In the genomic region with DNA sequence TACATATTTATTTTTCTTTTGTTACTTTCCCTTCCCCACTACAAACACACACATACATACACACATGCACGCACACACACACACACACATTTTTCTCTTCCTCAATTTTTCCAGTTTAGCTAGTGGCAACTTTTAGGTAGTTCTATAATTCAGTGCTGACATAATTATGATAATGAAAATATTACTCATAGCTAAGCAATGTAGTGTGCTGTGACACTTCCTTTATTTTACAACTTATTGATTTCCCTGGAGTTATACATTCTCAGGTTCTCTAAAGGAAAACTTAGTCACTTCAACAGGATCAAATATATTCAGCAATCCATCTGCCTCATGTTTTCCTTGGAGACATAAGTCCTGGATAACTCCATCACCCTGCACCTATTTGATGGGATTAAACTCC, we compare ENCODE assay signal across 27 cellular contexts.
DNase-seq lines count a peak whose midpoint lies in the region; ATAC-seq, FAIRE-seq and TF ChIP-seq lines count a peak whose summit lies in the region.
"Had no signal": no experiment of that assay in that cellular context is flagged by ENCODE, and none has a peak within 500 bp of the region (broad histone marks: within the 10 kb centered on the region; RNA-seq: fewer than 3 reads in every experiment).

No MANE protein-coding gene starts in this region.

- ATAC-seq in GM12878 (peak; percentile 67), GM19351 (IDR thresholded peaks at IDR 0.05; ENCODE audit: unreplicated experiment) (no peak), GM18873 (IDR thresholded peaks at IDR 0.05; ENCODE audit: low FRiP score, unreplicated experiment) (no peak)
- ATAC-seq: T-cell had no signal

- no peaks in the 10 kb centered on the region for H3K27me3 ChIP-seq in GM12878 (replicated peaks in 1 of 2; ENCODE audit: control insufficient read depth in 2 of 2, insufficient read depth in 2 of 2, low read length in 1 of 2)
- H3K27me3 ChIP-seq: ascending aorta, neutrophil, SJCRH30 had no signal

- H3K4me2 ChIP-seq in GM12878 (ENCODE audit: control insufficient read depth, insufficient read depth), result no peak overlapping the region

- TF ChIP-seq POLR2A in GM12878 (IDR thresholded peaks at IDR 0.05; ENCODE audit: low read depth, low read length), result no peak

- intact Hi-C loops in GM12878 (cut with micrococcal nuclease; ENCODE audit: unreplicated experiment), result loop anchor here (10.0 kb wide), 1 partner anchor 237 kb away; no protein-coding TSS in a partner anchor

- no peak overlapping the region for H3K4me3 ChIP-seq in GM12878
- H3K4me3 ChIP-seq: ascending aorta, left ventricle myocardium inferior, prostate gland, SJCRH30 had no signal

- SMC1A ChIA-PET in GM12878 (lab: Charles Lee; ENCODE audit: uncharacterized antibody, unreplicated experiment), result interaction anchor here (0.5 to 2.2 kb wide), 10 partner anchors 9 to 68 kb away, joined by 3 to 6 read pairs (median 3); no protein-coding TSS in a partner anchor

- CTCF ChIA-PET in GM12878 (lab: Yijun Ruan, JAX), result interaction anchor here (0.6 to 1.5 kb wide), 3 partner anchors 10 to 199 kb away, joined by 3 to 4 read pairs (median 3); no protein-coding TSS in a partner anchor

- no peaks in the 10 kb centered on the region for H4K20me1 ChIP-seq in GM12878 (ENCODE audit: control insufficient read depth, insufficient read depth)

- TF ChIP-seq CTCF in GM12878 (IDR thresholded peaks at IDR 0.05 in 2 of 3, conservative IDR thresholded peaks at IDR 0.05 in 1 of 3; ENCODE audit: control insufficient read depth in 2 of 3, extremely low read depth in 1 of 3, insufficient read depth in 1 of 3, low read depth in 3 of 3, low read length in 3 of 3), result no peak

- TF ChIP-seq RAD21 in GM12878 (IDR thresholded peaks at IDR 0.05; ENCODE audit: insufficient read depth, low read depth, low read length), result no peak

- no peaks in the 10 kb centered on the region for H3K9me3 ChIP-seq in GM12878 (replicated peaks; ENCODE audit: control insufficient read depth, insufficient read depth, low read length)
- H3K9me3 ChIP-seq: ascending aorta, neutrophil, prostate gland had no signal

- POLR2A ChIA-PET in GM12878 (lab: Charles Lee), result interaction anchor here (1.1 kb wide), 1 partner anchor 12 kb away, joined by 5 read pairs; no protein-coding TSS in a partner anchor

- RAD21 ChIA-PET in GM12878 (lab: Charles Lee; ENCODE audit: unreplicated experiment), result interaction anchor here (1.1 to 1.6 kb wide), 2 partner anchors 12 to 80 kb away, joined by 3 read pairs; no protein-coding TSS in a partner anchor

- no TSS peak for BruUV-seq in GM12878 (replicated peaks; lab: Mats Ljungman, UMichigan)

- DNase-seq in DMS 273 (lab: John Stamatoyannopoulos, UW; ENCODE audit: unreplicated experiment), result peak; percentile 22
- DNase-seq in DMS 273 treated with DMSO at 0.1 percent for 48 hours (lab: John Stamatoyannopoulos, UW), result no peak
- peak; percentile 59 for DNase-seq in NCI-H69 (lab: John Stamatoyannopoulos, UW)
- no peak for DNase-seq in GM12878 (ENCODE audit: low read depth, low spot score)
- DNase-seq in renal cortical epithelial cell (ENCODE audit: low read depth), result peak; percentile 1
- DNase-seq in anterior cingulate cortex (lab: John Stamatoyannopoulos, UW), result no peak
- DNase-seq: activated CD4-positive, alpha-beta T cell treated with anti-CD3 and anti-CD28 coated beads for 1 hour; activated effector memory CD4-positive, alpha-beta T cell treated with Interleukin-2 at 50 U/mL for 16 hours; activated T-cell treated with anti-CD3 and anti-CD28 coated beads for 4 hours; CD4-positive, alpha-beta memory T cell; central memory CD4-positive, alpha-beta T cell; GDM1; left ventricle myocardium inferior; naive B cell; NCI-H1694; NCI-H2171; NCI-H510A treated with DMSO at 0.1 percent for 48 hours; SJCRH30; stimulated activated naive CD4-positive, alpha-beta T cell treated with Interleukin-2 at 50 U/mL for 16 hours; T-cell had no signal

- TF ChIP-seq EP300 in GM12878 (IDR thresholded peaks at IDR 0.05; ENCODE audit: borderline replicate concordance in 1 of 2, control insufficient read depth in 1 of 2, low read depth in 2 of 2, low read length in 2 of 2), result no peak

- no peaks in the 10 kb centered on the region for H3K36me3 ChIP-seq in GM12878 (ENCODE audit: control insufficient read depth in 2 of 2, insufficient read depth in 2 of 2, low read length in 1 of 2)
- H3K36me3 ChIP-seq: ascending aorta, left ventricle myocardium inferior, neutrophil, prostate gland, SJCRH30 had no signal

- in situ Hi-C loops in GM12878 (cut with MboI), result no loop called here

- WGBS in GM12878 (ENCODE audit: insufficient coverage, insufficient replicate concordance, low lambda C conversion rate, missing lambda C conversion rate), result 0% methylated on average over 1 of the region's 1 CpG

- H3K79me2 ChIP-seq in GM12878 (ENCODE audit: control insufficient read depth, insufficient read depth, low read length), result no peaks in the 10 kb centered on the region

- H3K27ac ChIP-seq in GM12878 (ENCODE audit: control insufficient read depth, insufficient read depth), result no peak overlapping the region
- H3K27ac ChIP-seq: 22Rv1, ascending aorta, left ventricle myocardium inferior, neutrophil, prostate gland, SJCRH30 had no signal

- no peak overlapping the region for H3K9ac ChIP-seq in GM12878 (ENCODE audit: control insufficient read depth, insufficient read depth, low read length)

- FAIRE-seq in GM12878 (lab: Jason Lieb, UNC), result peak; percentile 38
- FAIRE-seq: urothelium cell line had no signal

- H2AFZ ChIP-seq in GM12878 (ENCODE audit: control insufficient read depth, low read depth, low read length), result no peak overlapping the region

- no peaks in the 10 kb centered on the region for H3K4me1 ChIP-seq in GM12878 (ENCODE audit: control insufficient read depth, insufficient read depth, low read length)
- H3K4me1 ChIP-seq: prostate gland had no signal

TF ChIP-seq in GM12878, 131 proteins besides CTCF, POLR2A, EP300 and RAD21 (continues in another document):
- TF ChIP-seq MYB (IDR thresholded peaks at IDR 0.05; ENCODE audit: borderline replicate concordance, low read depth, low read length), result no peak
- TF ChIP-seq, protein P1, sequence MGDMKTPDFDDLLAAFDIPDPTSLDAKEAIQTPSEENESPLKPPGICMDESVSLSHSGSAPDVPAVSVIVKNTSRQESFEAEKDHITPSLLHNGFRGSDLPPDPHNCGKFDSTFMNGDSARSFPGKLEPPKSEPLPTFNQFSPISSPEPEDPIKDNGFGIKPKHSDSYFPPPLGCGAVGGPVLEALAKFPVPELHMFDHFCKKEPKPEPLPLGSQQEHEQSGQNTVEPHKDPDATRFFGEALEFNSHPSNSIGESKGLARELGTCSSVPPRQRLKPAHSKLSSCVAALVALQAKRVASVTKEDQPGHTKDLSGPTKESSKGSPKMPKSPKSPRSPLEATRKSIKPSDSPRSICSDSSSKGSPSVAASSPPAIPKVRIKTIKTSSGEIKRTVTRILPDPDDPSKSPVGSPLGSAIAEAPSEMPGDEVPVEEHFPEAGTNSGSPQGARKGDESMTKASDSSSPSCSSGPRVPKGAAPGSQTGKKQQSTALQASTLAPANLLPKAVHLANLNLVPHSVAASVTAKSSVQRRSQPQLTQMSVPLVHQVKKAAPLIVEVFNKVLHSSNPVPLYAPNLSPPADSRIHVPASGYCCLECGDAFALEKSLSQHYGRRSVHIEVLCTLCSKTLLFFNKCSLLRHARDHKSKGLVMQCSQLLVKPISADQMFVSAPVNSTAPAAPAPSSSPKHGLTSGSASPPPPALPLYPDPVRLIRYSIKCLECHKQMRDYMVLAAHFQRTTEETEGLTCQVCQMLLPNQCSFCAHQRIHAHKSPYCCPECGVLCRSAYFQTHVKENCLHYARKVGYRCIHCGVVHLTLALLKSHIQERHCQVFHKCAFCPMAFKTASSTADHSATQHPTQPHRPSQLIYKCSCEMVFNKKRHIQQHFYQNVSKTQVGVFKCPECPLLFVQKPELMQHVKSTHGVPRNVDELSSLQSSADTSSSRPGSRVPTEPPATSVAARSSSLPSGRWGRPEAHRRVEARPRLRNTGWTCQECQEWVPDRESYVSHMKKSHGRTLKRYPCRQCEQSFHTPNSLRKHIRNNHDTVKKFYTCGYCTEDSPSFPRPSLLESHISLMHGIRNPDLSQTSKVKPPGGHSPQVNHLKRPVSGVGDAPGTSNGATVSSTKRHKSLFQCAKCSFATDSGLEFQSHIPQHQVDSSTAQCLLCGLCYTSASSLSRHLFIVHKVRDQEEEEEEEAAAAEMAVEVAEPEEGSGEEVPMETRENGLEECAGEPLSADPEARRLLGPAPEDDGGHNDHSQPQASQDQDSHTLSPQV (IDR thresholded peaks at IDR 0.05), result no peak
- TF ChIP-seq HDGF (IDR thresholded peaks at IDR 0.05), result no peak
- no peak for TF ChIP-seq EED (IDR thresholded peaks at IDR 0.05; ENCODE audit: low read depth)
- TF ChIP-seq JUNB (IDR thresholded peaks at IDR 0.05), result 0 out of 2 replicates have a peak, but pooled peaks have one; percentile 20
- TF ChIP-seq IKZF1 (conservative IDR thresholded peaks at IDR 0.05), result 0 out of 2 replicates have a peak, but pooled peaks have one; percentile 18
- no peak for TF ChIP-seq TCF3 (IDR thresholded peaks at IDR 0.05; ENCODE audit: borderline replicate concordance, insufficient read depth, low read depth, low read length)
- TF ChIP-seq IKZF2 (IDR thresholded peaks at IDR 0.05), result peak; percentile 37 to 45; a peak in 2 of 4 replicates
- TF ChIP-seq MTA3 (IDR thresholded peaks at IDR 0.05; ENCODE audit: borderline replicate concordance, low read length), result no peak
- TF ChIP-seq, protein P2, sequence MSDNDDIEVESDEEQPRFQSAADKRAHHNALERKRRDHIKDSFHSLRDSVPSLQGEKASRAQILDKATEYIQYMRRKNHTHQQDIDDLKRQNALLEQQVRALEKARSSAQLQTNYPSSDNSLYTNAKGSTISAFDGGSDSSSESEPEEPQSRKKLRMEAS (IDR thresholded peaks at IDR 0.05; ENCODE audit: low read depth, low read length), result no peak
- TF ChIP-seq CHD2 (IDR thresholded peaks at IDR 0.05; ENCODE audit: borderline replicate concordance, low read depth, low read length), result no peak
- no peak for TF ChIP-seq TCF7 (IDR thresholded peaks at IDR 0.05; ENCODE audit: borderline replicate concordance)

Comparison
In these comparisons a context has a peak if more than half of its experiments do, and no peak if none do; other contexts are left out.
1. DNase-seq: peak in DMS 273 (single experiment), NCI-H69 (single experiment) and renal cortical epithelial cell (single experiment); none in DMS 273 treated with DMSO at 0.1 percent for 48 hours (single experiment), GM12878 (single experiment) and anterior cingulate cortex (0 of 58).